ENCODE assay signal across 8 cellular contexts in the genomic region with DNA sequence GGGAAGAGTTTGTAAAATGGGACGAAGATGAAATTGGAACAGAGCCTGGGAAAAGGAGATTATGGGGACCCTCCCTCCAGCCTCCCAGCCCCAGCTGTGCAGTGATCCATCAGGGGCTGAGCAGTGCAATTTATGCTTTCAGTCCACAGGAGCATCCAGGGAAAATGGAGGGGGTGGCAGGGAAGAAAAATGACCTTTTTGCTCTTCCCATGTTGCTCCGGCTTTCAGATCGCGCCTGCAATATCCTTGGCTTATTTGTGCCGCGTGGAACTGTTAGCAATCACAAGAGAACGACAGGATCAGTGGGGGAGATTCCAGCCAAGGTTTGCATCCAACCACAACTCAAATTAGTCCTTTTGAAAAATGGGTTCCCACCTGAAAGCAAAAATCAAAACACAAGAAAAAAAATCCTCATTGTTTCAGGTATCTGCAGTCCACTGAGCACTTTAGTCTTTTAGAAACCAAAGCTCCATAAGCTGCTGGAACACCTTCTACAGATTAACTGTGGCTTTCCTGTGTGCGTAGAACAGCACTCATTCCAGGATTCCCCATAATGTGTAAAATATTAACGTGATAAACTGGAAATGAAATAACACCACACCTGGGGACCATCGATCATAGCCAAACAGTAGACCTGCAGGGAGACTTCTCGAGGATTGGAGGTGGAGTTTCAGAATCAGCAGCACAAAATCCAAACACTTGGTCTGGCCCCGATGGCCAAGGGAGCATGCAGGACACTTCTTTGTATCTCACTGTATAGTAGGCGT. TPM values are rescaled to one million over a fixed set of nuclear protein-coding genes. Genes with fewer than 3 reads are reported as not detected.
"Had no signal": no experiment of that assay in that cellular context is flagged by ENCODE, and none has a peak within 500 bp of the region (broad histone marks: within the 10 kb centered on the region; RNA-seq: fewer than 3 reads in every experiment).

No MANE protein-coding gene starts in this region.

- H3K9ac ChIP-seq: GM23248 had no signal

- H3K4me3 ChIP-seq: GM23248, HAP-1, K562 had no signal

- H3K27ac ChIP-seq: GM23248, HL-60 had no signal

- H2AFZ ChIP-seq: GM23248 had no signal

- ATAC-seq: HCT116, K562 had no signal

- H3K9me3 ChIP-seq: HAP-1 had no signal

- H3K36me3 ChIP-seq: HAP-1 had no signal

- DNase-seq: GM23248, H7, IMR-90, KG1 had no signal

RNA-seq across cellular contexts. Expression of a gene that starts 30.7 kb away (rescaled TPM):
- polyA plus RNA-seq: GM23248 had no signal
